Comparison of ENCODE assay signal across 8 cellular contexts in the genomic region with DNA sequence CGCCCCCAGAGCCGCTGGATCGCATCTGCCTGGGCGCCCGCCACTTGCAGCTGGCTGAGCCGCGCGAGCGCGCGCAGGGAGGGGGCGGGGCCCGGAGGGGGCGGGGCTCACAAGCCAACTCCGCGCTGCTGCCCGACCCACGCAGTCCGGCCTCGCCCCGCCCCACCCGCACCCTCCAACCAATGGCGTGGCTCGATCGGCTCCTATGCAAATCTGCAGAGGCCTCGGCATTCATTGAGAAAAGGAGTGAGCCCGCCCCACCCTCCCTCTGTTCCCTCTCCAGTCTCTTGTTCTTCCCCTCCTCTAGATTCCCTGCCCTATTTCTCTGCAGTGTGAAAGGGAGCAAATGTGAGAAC. TPM values are rescaled to one million over a fixed set of nuclear protein-coding genes. Genes with fewer than 3 reads are reported as not detected.
A peak's percentile ranks its signal among the peaks of the same experiment; 100 is the strongest.
DNase-seq lines count a peak whose midpoint lies in the region; ATAC-seq, FAIRE-seq and TF ChIP-seq lines count a peak whose summit lies in the region.

Gene ALK (minus strand): TSS at position 27 of the 356 bp plus-strand sequence. CDS start 927 bp downstream, outside the sequence.

- no peaks in the 10 kb centered on the region for H3K9me3 ChIP-seq in breast epithelium
- H3K9me3 ChIP-seq in small intestine (ENCODE audit: control insufficient read depth, low read depth) = no peaks in the 10 kb centered on the region

- TF ChIP-seq POLR2A in GM12891 (IDR thresholded peaks at IDR 0.05; ENCODE audit: low read depth, low read length) (no peak), breast epithelium (IDR thresholded peaks at IDR 0.05) (no peak)

- H3K27ac ChIP-seq in breast epithelium = peak within 1 kb of the TSS in 1 of 2 donors; percentile 12
- H3K27ac ChIP-seq in small intestine (ENCODE audit: low read depth in 1 of 2, low read length in 1 of 2) = no peak within 1 kb of the TSS

- H3K27me3 ChIP-seq in breast epithelium = peaks cover 0 to 52% of the 10 kb centered on the region in 2 donors
- peaks cover 5 to 34% of the 10 kb centered on the region in 2 donors for H3K27me3 ChIP-seq in small intestine (ENCODE audit: control insufficient read depth in 2 of 2, insufficient read depth in 2 of 2, low read length in 2 of 2)

- 1% methylated on average over 17 to 27 of the region's 27 CpGs for WGBS in small intestine, 3 donors

- H3K4me1 ChIP-seq in breast epithelium (no peaks in the 10 kb centered on the region), small intestine (ENCODE audit: control insufficient read depth in 2 of 2, insufficient read depth in 1 of 2, low read depth in 1 of 2, low read length in 1 of 2) (peaks cover 4 to 6% of the 10 kb centered on the region in 2 donors)

- FAIRE-seq in GM12891 (lab: Jason Lieb, UNC) (no peak), small intestine (lab: Jason Lieb, UNC) (no peak)

- intact Hi-C loops in breast epithelium (cut with DNase I; ENCODE audit: low total_unique reads) = no loop called here

- DNase-seq in GM12891 (ENCODE audit: insufficient read length, low spot score) (peak; percentile 47), NCI-H1694 (lab: John Stamatoyannopoulos, UW) (peak; percentile 91), UCSD-AML1 (lab: John Stamatoyannopoulos, UW; ENCODE audit: unreplicated experiment) (peak; percentile 77), breast epithelium (ENCODE audit: low spot score in 2 of 2) (peak; percentile 78 to 90), iPS-NIHi11 (ENCODE audit: low spot score) (peak; percentile 98), small intestine (peak; percentile 65)

- H3K4me3 ChIP-seq in breast epithelium (peak within 1 kb of the TSS; percentile 7 to 66 (median 55)), small intestine (ENCODE audit: low read depth in 1 of 2, low read length in 2 of 2) (peak within 1 kb of the TSS in 1 of 2 donors; percentile 29)

- no peak for ATAC-seq in HG03571 (IDR thresholded peaks at IDR 0.05; ENCODE audit: unreplicated experiment)
- ATAC-seq in GM18511 (IDR thresholded peaks at IDR 0.05; ENCODE audit: unreplicated experiment) = no peak

- H3K36me3 ChIP-seq in breast epithelium (no peaks in the 10 kb centered on the region), small intestine (ENCODE audit: control insufficient read depth in 2 of 2, insufficient read depth in 2 of 2, low read length in 2 of 2) (no peaks in the 10 kb centered on the region)

- TF ChIP-seq CTCF in breast epithelium (IDR thresholded peaks at IDR 0.05) = no peak

TF ChIP-seq in GM12891, 5 proteins besides CTCF, POLR2A, EP300 and RAD21:
- TF ChIP-seq POU2F2 (IDR thresholded peaks at IDR 0.05; ENCODE audit: low read depth, low read length) (no peak), POLR2AphosphoS5 (IDR thresholded peaks at IDR 0.05; ENCODE audit: low read depth, low read length) (no peak), TAF1 (IDR thresholded peaks at IDR 0.05; ENCODE audit: low read depth, low read length) (no peak), SPI1 (IDR thresholded peaks at IDR 0.05; ENCODE audit: low read depth, low read length) (no peak), PAX5 (IDR thresholded peaks at IDR 0.05; ENCODE audit: insufficient read depth, low read length, severe bottlenecking) (no peak)

RNA-seq across cellular contexts. Expression of gene ALK, which starts in this region (rescaled TPM):
- polyA plus RNA-seq in GM12891 (2012; ENCODE audit: low read depth, missing spikeins) = 0.03 TPM
- 1 to 10 TPM in 1 of 3 donors, under 1 TPM in 2; 0.33 to 5.6 (median 0.64) TPM for total RNA-seq in breast epithelium
- polyA plus RNA-seq in small intestine = under 1 TPM in 1 of 3 donors, not detected in 2; 0.98 TPM

Comparison
In these comparisons a context has a peak if more than half of its experiments do, and no peak if none do; other contexts are left out.
1. Peak in DNase-seq in small intestine; RNA of the gene not detected or under 1 TPM.
2. DNase-seq: peak in every context shown above with its lines; median percentile 98 in iPS-NIHi11; 91 in NCI-H1694; 84 in breast epithelium; 77 in UCSD-AML1; 65 in small intestine; 47 in GM12891.